8 cellular contexts compared by ENCODE assay signal in the genomic region with DNA sequence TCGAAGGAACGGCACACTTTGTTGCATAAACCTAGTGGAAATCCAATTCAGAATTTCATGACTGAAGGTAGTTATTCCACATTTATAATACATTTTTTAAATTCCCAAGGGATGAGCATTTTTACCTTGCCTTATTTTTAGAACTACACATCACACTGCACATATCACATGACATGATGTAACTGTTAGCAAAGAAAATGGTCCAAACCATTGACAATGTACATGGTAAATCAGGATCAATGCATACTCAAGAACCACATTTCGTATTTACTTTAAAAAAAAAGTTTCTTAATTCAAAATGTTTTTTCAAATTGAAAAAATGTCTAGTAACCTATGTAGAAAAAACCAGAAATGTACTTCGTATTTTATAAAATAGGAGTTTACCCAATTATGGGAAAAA. TPM values are rescaled to one million over a fixed set of nuclear protein-coding genes. Genes with fewer than 3 reads are reported as not detected.
DNase-seq lines count a peak whose midpoint lies in the region; ATAC-seq and TF ChIP-seq lines count a peak whose summit lies in the region.

No MANE protein-coding gene starts in this region.

- no peak for TF ChIP-seq CTCF in stomach (IDR thresholded peaks at IDR 0.05)

- peak overlapping the region; percentile 45 for H3K27ac Mint-ChIP-seq in T-helper 2 cell treated with Interferon-gamma antibody and Interleukin-4, amounts not matched to agents 5 μg/mL and 100 μg/mL, for 36 hours
- H3K27ac Mint-ChIP-seq in activated T-helper 2 cell treated with anti-CD3 and anti-CD28 coated beads, Interferon-gamma antibody, Interleukin-2, Interleukin-4, amounts not matched to agents 10 μg/mL and 5 μg/mL and 100 μg/mL, durations not matched to agents 14 hours and 24 hours and 36 hours: peak overlapping the region; percentile 19

- H3K36me3 ChIP-seq in stomach: no peaks in the 10 kb centered on the region

- peak overlapping the region in 4 of 5 donors; percentile 99 to 100 (median 100) for H3K27ac ChIP-seq in stomach

- TF ChIP-seq EP300 in stomach (IDR thresholded peaks at IDR 0.05): no peak

- no peaks in the 10 kb centered on the region for H3K9me3 ChIP-seq in stomach

- peaks cover 21% of the 10 kb centered on the region for H3K36me3 Mint-ChIP-seq in T-helper 2 cell treated with Interferon-gamma antibody and Interleukin-4, amounts not matched to agents 5 μg/mL and 100 μg/mL, for 36 hours (ENCODE audit: low read depth)
- H3K36me3 Mint-ChIP-seq in activated T-helper 2 cell treated with anti-CD3 and anti-CD28 coated beads, Interferon-gamma antibody, Interleukin-2, Interleukin-4, amounts not matched to agents 10 μg/mL and 5 μg/mL and 100 μg/mL, durations not matched to agents 14 hours and 24 hours and 36 hours (ENCODE audit: low read depth): peaks cover 35% of the 10 kb centered on the region

- no peak for ATAC-seq in HG02759 (IDR thresholded peaks at IDR 0.05; ENCODE audit: unreplicated experiment)

- H3K27me3 Mint-ChIP-seq in T-helper 2 cell treated with Interferon-gamma antibody and Interleukin-4, amounts not matched to agents 5 μg/mL and 100 μg/mL, for 36 hours (ENCODE audit: low read depth): no peaks in the 10 kb centered on the region
- H3K27me3 Mint-ChIP-seq in activated T-helper 2 cell treated with anti-CD3 and anti-CD28 coated beads, Interferon-gamma antibody, Interleukin-2, Interleukin-4, amounts not matched to agents 10 μg/mL and 5 μg/mL and 100 μg/mL, durations not matched to agents 14 hours and 24 hours and 36 hours (ENCODE audit: low read depth): no peaks in the 10 kb centered on the region

- intact Hi-C loops in activated T-helper 2 cell treated with anti-CD3 and anti-CD28 coated beads, Interferon-gamma antibody, Interleukin-2, Interleukin-4, amounts not matched to agents 10 μg/mL and 5 μg/mL and 100 μg/mL, durations not matched to agents 14 hours and 24 hours and 36 hours (cut with micrococcal nuclease): loop anchor here (5.0 to 10.0 kb wide), 2 partner anchors 77 to 876 kb away; a partner anchor contains a TSS
- intact Hi-C loops in stomach (cut with DNase I; ENCODE audit: low total_unique reads): no loop called here
- intact Hi-C loops in posterior vena cava (cut with DNase I): loop anchor here (5.0 to 10.0 kb wide), 2 partner anchors 86 to 143 kb away; no protein-coding TSS in a partner anchor

- H3K27me3 ChIP-seq in stomach: no peaks in the 10 kb centered on the region

- H3K4me3 Mint-ChIP-seq in T-helper 2 cell treated with Interferon-gamma antibody and Interleukin-4, amounts not matched to agents 5 μg/mL and 100 μg/mL, for 36 hours: peak overlapping the region; percentile 86
- H3K4me3 Mint-ChIP-seq in activated T-helper 2 cell treated with anti-CD3 and anti-CD28 coated beads, Interferon-gamma antibody, Interleukin-2, Interleukin-4, amounts not matched to agents 10 μg/mL and 5 μg/mL and 100 μg/mL, durations not matched to agents 14 hours and 24 hours and 36 hours (ENCODE audit: low read depth): peak overlapping the region; percentile 98

- H3K4me1 Mint-ChIP-seq in T-helper 2 cell treated with Interferon-gamma antibody and Interleukin-4, amounts not matched to agents 5 μg/mL and 100 μg/mL, for 36 hours (ENCODE audit: low read depth): peaks cover 57% of the 10 kb centered on the region
- peaks cover 53% of the 10 kb centered on the region for H3K4me1 Mint-ChIP-seq in activated T-helper 2 cell treated with anti-CD3 and anti-CD28 coated beads, Interferon-gamma antibody, Interleukin-2, Interleukin-4, amounts not matched to agents 10 μg/mL and 5 μg/mL and 100 μg/mL, durations not matched to agents 14 hours and 24 hours and 36 hours (ENCODE audit: low read depth)

- DNase-seq in T-helper 2 cell treated with Interferon-gamma antibody and Interleukin-4, amounts not matched to agents 5 μg/mL and 100 μg/mL, for 36 hours (ENCODE audit: low spot score): no peak
- no peak for DNase-seq in T-helper 2 cell
- no peak for DNase-seq in activated T-helper 2 cell treated with anti-CD3 and anti-CD28 coated beads, Interferon-gamma antibody, Interleukin-2, Interleukin-4, amounts not matched to agents 10 μg/mL and 5 μg/mL and 100 μg/mL, durations not matched to agents 14 hours and 24 hours and 36 hours (ENCODE audit: low spot score)
- no peak for DNase-seq in stomach
- no peak for DNase-seq in posterior vena cava (ENCODE audit: low spot score)
- DNase-seq in NCI-H2081 treated with DMSO at 0.1 percent for 48 hours (lab: John Stamatoyannopoulos, UW): no peak

- H3K9me3 Mint-ChIP-seq in T-helper 2 cell treated with Interferon-gamma antibody and Interleukin-4, amounts not matched to agents 5 μg/mL and 100 μg/mL, for 36 hours: no peaks in the 10 kb centered on the region
- no peaks in the 10 kb centered on the region for H3K9me3 Mint-ChIP-seq in activated T-helper 2 cell treated with anti-CD3 and anti-CD28 coated beads, Interferon-gamma antibody, Interleukin-2, Interleukin-4, amounts not matched to agents 10 μg/mL and 5 μg/mL and 100 μg/mL, durations not matched to agents 14 hours and 24 hours and 36 hours

- peak overlapping the region; percentile 93 for H3K4me3 ChIP-seq in iPS-11a (ENCODE audit: low read depth, low read length)
- peak overlapping the region; percentile 89 to 99 (median 94) for H3K4me3 ChIP-seq in stomach

- WGBS in stomach, 5 donors: 28 to 35% (median 31%) methylated on average over 4 of the region's 4 CpGs

- peaks cover 48 to 73% (median 64%) of the 10 kb centered on the region in 4 donors for H3K4me1 ChIP-seq in stomach

- no peak for TF ChIP-seq POLR2A in stomach (IDR thresholded peaks at IDR 0.05)

RNA-seq across cellular contexts. Expression of a gene that starts 2.5 kb away (rescaled TPM):
- total RNA-seq in activated T-helper 2 cell treated with anti-CD3 and anti-CD28 coated beads, Interferon-gamma antibody, Interleukin-2, Interleukin-4, amounts not matched to agents 10 μg/mL and 5 μg/mL and 100 μg/mL, durations not matched to agents 14 hours and 24 hours and 36 hours: 91.5 and 93.9 TPM in 2 replicates
- total RNA-seq in stomach: 100 to 1,000 TPM; 109 to 288 (median 154) TPM
- 10 to 100 TPM in 2 of 3 donors, 1 to 10 TPM in 1; 9.2 to 17.3 (median 10.2) TPM for polyA plus RNA-seq in stomach
- total RNA-seq in posterior vena cava: 10 to 100 TPM; 65.9 to 73.1 TPM
